In genomic region chr1:246142320-246142893, GRCh38 we compare ENCODE assay signal across 11 cellular contexts.
A peak's percentile ranks its signal among the peaks of the same experiment; 100 is the strongest.
DNase-seq lines count a peak whose midpoint lies in the region; ATAC-seq, FAIRE-seq and TF ChIP-seq lines count a peak whose summit lies in the region.
"Had no signal": no experiment of that assay in that cellular context is flagged by ENCODE, and none has a peak within 500 bp of the region (broad histone marks: within the 10 kb centered on the region; RNA-seq: fewer than 3 reads in every experiment).

No MANE protein-coding gene starts in this region.

- DNase-seq in AG09309 (ENCODE audit: low read depth) (peak; percentile 77), IMR-90 (peak; percentile 96), mammary epithelial cell (peak; percentile 95), kidney tubule cell (ENCODE audit: low spot score) (peak; percentile 97), pancreas (no peak), Kasumi-1 (lab: John Stamatoyannopoulos, UW) (no peak), G401 (ENCODE audit: low spot score) (no peak)
- DNase-seq: activated CD8-positive, alpha-beta memory T cell treated with anti-CD3 and anti-CD28 coated beads, Interleukin-2, amount 10 ng/mL, durations not matched to agents 7 days and 5 days had no signal

- intact Hi-C loops in IMR-90 (cut with micrococcal nuclease) (no loop called here), mammary epithelial cell (cut with micrococcal nuclease) (loop anchor here (5.0 to 10.0 kb wide), 2 partner anchors 312 to 990 kb away; partner anchors contain the start of gene KIF26B), pancreas (cut with DNase I) (no loop called here)

- H3K27me3 ChIP-seq in IMR-90 (ENCODE audit: control insufficient read depth, insufficient read depth, low read length) (no peaks in the 10 kb centered on the region), mammary epithelial cell (ENCODE audit: insufficient read depth, low read length) (no peaks in the 10 kb centered on the region), pancreas (no peaks in the 10 kb centered on the region)
- H3K27me3 ChIP-seq: cardiac muscle cell had no signal

- H4K91ac ChIP-seq in IMR-90 (ENCODE audit: insufficient read depth, low read depth, low read length): peak overlapping the region; percentile 53; the same call in 1 of the 2 replicates

- dilution Hi-C loops in IMR-90 (cut with HindIII; ENCODE audit: low sequenced_read_pairs, unreplicated experiment): no loop called here
- dilution Hi-C loops in mammary epithelial cell (cut with HindIII; ENCODE audit: low sequenced_read_pairs): no loop called here

- no peaks in the 10 kb centered on the region for H3K79me2 ChIP-seq in mammary epithelial cell (ENCODE audit: insufficient read depth, low read length)

- peak overlapping the region; percentile 86; the same call in 2 of the 3 replicates for H2BK15ac ChIP-seq in IMR-90 (ENCODE audit: low read depth, low read length)

- POLR2A ChIA-PET in IMR-90 (lab: Charles Lee; ENCODE audit: unreplicated experiment): no interaction called here

- H4K8ac ChIP-seq in IMR-90 (ENCODE audit: low read depth in 2 of 2, low read length in 2 of 2): peak overlapping the region; percentile 14 to 67; a peak in 2 of 4 replicates

- TF ChIP-seq RAD21 in IMR-90 (IDR thresholded peaks at IDR 0.05; ENCODE audit: low read length): no peak

- no peaks in the 10 kb centered on the region for H3K36me3 ChIP-seq in IMR-90 (ENCODE audit: control insufficient read depth, insufficient read depth, low read length)
- H3K36me3 ChIP-seq in mammary epithelial cell (ENCODE audit: insufficient read depth, low read length): no peaks in the 10 kb centered on the region
- no peaks in the 10 kb centered on the region for H3K36me3 ChIP-seq in pancreas
- H3K36me3 ChIP-seq: cardiac muscle cell had no signal

- peaks cover 13% of the 10 kb centered on the region for H3K4me1 ChIP-seq in IMR-90 (ENCODE audit: control insufficient read depth, insufficient read depth, low read length)
- H3K4me1 ChIP-seq in mammary epithelial cell (ENCODE audit: insufficient read depth, low read length): peaks cover 42% of the 10 kb centered on the region
- no peaks in the 10 kb centered on the region for H3K4me1 ChIP-seq in pancreas

- peak overlapping the region; percentile 71; the same call in 1 of the 2 replicates for H3K4ac ChIP-seq in IMR-90 (ENCODE audit: low read depth, low read length)

- H3K9me3 ChIP-seq in IMR-90 (ENCODE audit: control insufficient read depth, insufficient read depth, low read length) (no peaks in the 10 kb centered on the region), mammary epithelial cell (replicated peaks; ENCODE audit: insufficient read depth, low read length) (no peaks in the 10 kb centered on the region), pancreas (no peaks in the 10 kb centered on the region)

- peak overlapping the region; percentile 71; the same call in 1 of the 2 replicates for H3K56ac ChIP-seq in IMR-90 (ENCODE audit: extremely low read depth, insufficient read depth, low read length)

- H3K9ac ChIP-seq in IMR-90 (ENCODE audit: low read depth, low read length): no peak overlapping the region
- H3K9ac ChIP-seq in mammary epithelial cell (ENCODE audit: insufficient read depth, low read length): peak overlapping the region; percentile 36

- H2AFZ ChIP-seq in IMR-90 (replicated peaks; ENCODE audit: low read length, poor library complexity) (peak overlapping the region; percentile 1), mammary epithelial cell (ENCODE audit: low read depth, low read length) (peak overlapping the region; percentile 75)

- peaks cover 4 to 7% of the 10 kb centered on the region in 2 experiments; a peak in 3 of 4 replicates for H3K79me1 ChIP-seq in IMR-90 (ENCODE audit: low read depth in 1 of 2, low read length in 2 of 2)

- H4K5ac ChIP-seq in IMR-90 (ENCODE audit: low read depth, low read length): peak overlapping the region; percentile 98; the same call in 1 of the 2 replicates

- peak; percentile 84 for ATAC-seq in IMR-90 (ENCODE audit: low read depth)
- no peak for ATAC-seq in pancreas
- ATAC-seq in GM18505 (IDR thresholded peaks at IDR 0.05; ENCODE audit: unreplicated experiment): no peak
- ATAC-seq: activated CD8-positive, alpha-beta memory T cell treated with anti-CD3 and anti-CD28 coated beads, Interleukin-2, amount 10 ng/mL, durations not matched to agents 7 days and 5 days; stimulated activated effector memory CD8-positive, alpha-beta T cell treated with anti-CD3 and anti-CD28 coated beads, Interleukin-12 subunit alpha, Interleukin-12 subunit beta, amount 100 ng/mL, for 72 hours had no signal

- H3K4me2 ChIP-seq in IMR-90 (ENCODE audit: low read depth, low read length) (peak overlapping the region; percentile 94; the same call in 1 of the 2 replicates), mammary epithelial cell (ENCODE audit: insufficient read depth, low read depth, low read length) (no peak overlapping the region)

- WGBS in IMR-90 (ENCODE audit: extremely low coverage in 2 of 2, insufficient read length in 1 of 2), 2 experiments: 32% methylated on average over 5 of the region's 10 CpGs; no CpG with 5 or more reads in 1 of the 2 experiments
- 35% methylated on average over 10 of the region's 10 CpGs for WGBS in mammary epithelial cell (ENCODE audit: low coverage, missing lambda C conversion rate)
- 83 to 90% methylated on average over 10 of the region's 10 CpGs for WGBS in pancreas, 2 donors

- peak overlapping the region; percentile 85 for H2BK20ac ChIP-seq in IMR-90 (ENCODE audit: low read depth, low read length)

- BruUV-seq in IMR-90 (replicated peaks; lab: Mats Ljungman, UMichigan): no TSS peak
- no TSS peak for BruUV-seq in mammary epithelial cell (replicated peaks; lab: Mats Ljungman, UMichigan)

- no peak overlapping the region for H2AK9ac ChIP-seq in IMR-90 (replicated peaks; ENCODE audit: low read depth, low read length, poor library complexity)

- no peak for FAIRE-seq in pancreas (lab: Jason Lieb, UNC)

- H3K18ac ChIP-seq in IMR-90 (ENCODE audit: low read depth, low read length): peak overlapping the region; percentile 84; the same call in 1 of the 2 replicates

- peak overlapping the region; percentile 75 for H2BK120ac ChIP-seq in IMR-90 (ENCODE audit: low read depth, low read length)

- no peak for TF ChIP-seq POLR2A in IMR-90 (IDR thresholded peaks at IDR 0.05; ENCODE audit: low read depth, low read length)
- no peak for TF ChIP-seq POLR2A in GM18505 (IDR thresholded peaks at IDR 0.05; ENCODE audit: borderline replicate concordance, extremely low read depth, insufficient read depth, insufficient read length)

- H3K9me1 ChIP-seq in IMR-90 (ENCODE audit: insufficient read depth, low read length): peaks cover 17% of the 10 kb centered on the region; the same call in 1 of the 2 replicates

- TF ChIP-seq CTCF in AG09309 (IDR thresholded peaks at IDR 0.05; ENCODE audit: control insufficient read depth, insufficient read depth, low read depth, low read length, missing control alignments) (no peak), IMR-90 (conservative IDR thresholded peaks at IDR 0.05; ENCODE audit: low read depth, low read length) (no peak), mammary epithelial cell (conservative IDR thresholded peaks at IDR 0.05 in 1 of 2, IDR thresholded peaks at IDR 0.05 in 1 of 2; ENCODE audit: extremely low read depth in 1 of 2, insufficient read depth in 1 of 2, low read depth in 1 of 2, low read length in 2 of 2) (no peak), pancreas (IDR thresholded peaks at IDR 0.05) (no peak)

- CTCF ChIA-PET in IMR-90 (lab: Yijun Ruan, JAX): interaction anchor here (0.7 kb wide), 1 partner anchor 9 kb away, joined by 6 read pairs; no protein-coding TSS in a partner anchor
- CTCF ChIA-PET in mammary epithelial cell (lab: Charles Lee; ENCODE audit: low non-redundant PET): no interaction called here

- in situ Hi-C loops in IMR-90 (cut with MboI; ENCODE audit: low sequenced_read_pairs): no loop called here
- in situ Hi-C loops in mammary epithelial cell (cut with MboI; ENCODE audit: low sequenced_read_pairs in 2 of 2): no loop called here
- in situ Hi-C loops in G401 (cut with HindIII; ENCODE audit: low sequenced_read_pairs): no loop called here

- H3K23ac ChIP-seq in IMR-90 (ENCODE audit: low read depth, low read length): peak overlapping the region; percentile 76; the same call in 1 of the 2 replicates

- H2AK5ac ChIP-seq in IMR-90 (ENCODE audit: low read depth, low read length): peak overlapping the region; percentile 12; the same call in 1 of the 2 replicates

- H3K14ac ChIP-seq in IMR-90 (replicated peaks; ENCODE audit: low read depth, low read length): peak overlapping the region; percentile 73

- H3K4me3 ChIP-seq in AG09309 (ENCODE audit: control insufficient read depth, low read depth, low read length) (no peak overlapping the region), IMR-90 (ENCODE audit: insufficient read depth, low read depth, low read length) (peak overlapping the region; percentile 9; the same call in 1 of the 2 replicates), mammary epithelial cell (replicated peaks in 1 of 3; ENCODE audit: insufficient read depth in 1 of 3, low read depth in 2 of 3, low read length in 3 of 3) (no peak overlapping the region), pancreas (no peak overlapping the region)
- H3K4me3 ChIP-seq: cardiac muscle cell had no signal

- peak overlapping the region; percentile 88 for H2BK5ac ChIP-seq in IMR-90 (ENCODE audit: low read depth, low read length, poor library complexity, severe bottlenecking)

- H3K27ac ChIP-seq in IMR-90 (ENCODE audit: insufficient read depth, low read length): no peak overlapping the region
- H3K27ac ChIP-seq in mammary epithelial cell (ENCODE audit: insufficient read depth, low read depth, low read length): peak overlapping the region; percentile 95
- H3K27ac ChIP-seq in pancreas: no peak overlapping the region
- H3K27ac ChIP-seq: cardiac muscle cell had no signal

- H4K20me1 ChIP-seq in IMR-90 (ENCODE audit: insufficient read depth, low read length) (no peaks in the 10 kb centered on the region), mammary epithelial cell (ENCODE audit: insufficient read depth, low read length) (no peaks in the 10 kb centered on the region)

TF ChIP-seq in IMR-90, 13 proteins besides CTCF, POLR2A, EP300 and RAD21 (continues in another document):
- TF ChIP-seq NFE2L2 (IDR thresholded peaks at IDR 0.05; ENCODE audit: low read depth, low read length) (peak; percentile 81), MXI1 (IDR thresholded peaks at IDR 0.05; ENCODE audit: borderline replicate concordance, low read depth, low read length) (no peak), RCOR1 (IDR thresholded peaks at IDR 0.05; ENCODE audit: insufficient replicate concordance, low read length) (no peak), FOS (IDR thresholded peaks at IDR 0.05; ENCODE audit: low read depth, low read length) (peak; percentile 84), USF2 (IDR thresholded peaks at IDR 0.05; ENCODE audit: low read depth, low read length) (no peak), CHD1 (IDR thresholded peaks at IDR 0.05; ENCODE audit: low read depth, low read length) (no peak)

Comparison
In these comparisons a context has a peak if more than half of its experiments do, and no peak if none do; other contexts are left out.
1. DNase-seq: peak in AG09309 (single experiment), IMR-90 (single experiment), mammary epithelial cell (single experiment) and kidney tubule cell (single experiment); none in pancreas (0 of 6), Kasumi-1 (0 of 2) and G401 (single experiment).